9 cellular contexts compared by ENCODE assay signal in genomic region chr12:26691234-26691970, GRCh38.
A peak's percentile ranks its signal among the peaks of the same experiment; 100 is the strongest.
DNase-seq lines count a peak whose midpoint lies in the region; ATAC-seq lines count a peak whose summit lies in the region.
"Had no signal": no experiment of that assay in that cellular context is flagged by ENCODE, and none has a peak within 500 bp of the region (broad histone marks: within the 10 kb centered on the region; RNA-seq: fewer than 3 reads in every experiment).

No MANE protein-coding gene starts in this region.

- 43% methylated on average over 15 of the region's 15 CpGs for WGBS in HUES64

- H3K4me1 ChIP-seq in HUES64 (ENCODE audit: insufficient read depth, low read length): peaks cover 29% of the 10 kb centered on the region
- H3K4me1 ChIP-seq: right atrium auricular region had no signal

- peak overlapping the region; percentile 39; the same call in 1 of the 2 replicates for H3K9ac ChIP-seq in HUES64 (ENCODE audit: low read depth, low read length)

- H3K27ac ChIP-seq in HUES64 (ENCODE audit: low read depth, low read length): peak overlapping the region; percentile 61
- H3K27ac ChIP-seq: right atrium auricular region had no signal

- no peaks in the 10 kb centered on the region for H3K27me3 ChIP-seq in HUES64 (ENCODE audit: insufficient read depth, low read length)
- H3K27me3 ChIP-seq: right atrium auricular region had no signal

- no peaks in the 10 kb centered on the region for H3K9me3 ChIP-seq in HUES64 (ENCODE audit: insufficient read depth, low read depth, low read length)
- H3K9me3 ChIP-seq: right atrium auricular region had no signal

- ATAC-seq in HG02588 (IDR thresholded peaks at IDR 0.05; ENCODE audit: unreplicated experiment) (no peak), HG02852 (IDR thresholded peaks at IDR 0.05; ENCODE audit: unreplicated experiment) (no peak)

- no peak overlapping the region for H3K4me3 ChIP-seq in HUES64 (ENCODE audit: low read length)
- H3K4me3 ChIP-seq: right atrium auricular region had no signal

- peaks cover 15% of the 10 kb centered on the region for H3K36me3 ChIP-seq in HUES64 (ENCODE audit: insufficient read depth, low read length)
- H3K36me3 ChIP-seq: right atrium auricular region had no signal

- DNase-seq in AG08396 (ENCODE audit: low spot score) (peak; percentile 83), amniotic stem cell (lab: John Stamatoyannopoulos, UW) (peak; percentile 90), islet precursor cell (peak; percentile 99), NCI-H2227 (lab: John Stamatoyannopoulos, UW; ENCODE audit: unreplicated experiment) (no peak), activated gamma-delta T cell treated with Interleukin-2 at 50 U/mL for 16 hours (no peak)

Comparison
In these comparisons a context has a peak if more than half of its experiments do, and no peak if none do; other contexts are left out.
1. DNase-seq: peak in AG08396 (single experiment), amniotic stem cell (single experiment) and islet precursor cell (single experiment); none in NCI-H2227 (single experiment) and activated gamma-delta T cell treated with Interleukin-2 at 50 U/mL for 16 hours (single experiment).